10 cellular contexts compared by ENCODE assay signal in the genomic region with DNA sequence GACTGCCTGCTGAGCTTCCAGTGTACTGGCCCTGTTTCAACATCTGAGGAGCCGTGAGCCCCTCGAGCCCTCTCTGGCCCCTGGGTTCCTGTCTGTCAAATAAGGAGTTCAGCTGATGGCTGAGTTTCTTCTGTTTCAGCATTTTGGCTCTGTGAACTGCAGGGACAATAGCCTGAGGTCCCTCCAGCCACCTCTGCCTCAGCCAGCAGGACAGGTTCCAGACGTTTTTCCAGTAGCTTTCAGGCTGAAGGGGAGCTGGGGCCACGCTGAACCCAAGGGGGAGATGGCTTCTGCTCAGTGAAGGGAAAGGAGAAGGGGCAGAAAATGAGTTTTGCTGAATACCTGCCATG. TPM values are rescaled to one million over a fixed set of nuclear protein-coding genes. Genes with fewer than 3 reads are reported as not detected.
DNase-seq lines count a peak whose midpoint lies in the region; ATAC-seq and TF ChIP-seq lines count a peak whose summit lies in the region.
"Had no signal": no experiment of that assay in that cellular context is flagged by ENCODE, and none has a peak within 500 bp of the region (broad histone marks: within the 10 kb centered on the region; RNA-seq: fewer than 3 reads in every experiment).

No MANE protein-coding gene starts in this region.

- H3K27ac ChIP-seq in coronary artery: peak overlapping the region; percentile 79 to 91
- peak overlapping the region; percentile 63 to 93 for H3K27ac ChIP-seq in uterus

- no peaks in the 10 kb centered on the region for H3K27me3 ChIP-seq in uterus

- peak overlapping the region; percentile 48 for H3K4me3 ChIP-seq in coronary artery
- no peak overlapping the region for H3K4me3 ChIP-seq in uterus

- H3K27ac Mint-ChIP-seq in activated naive CD8-positive, alpha-beta T cell treated with anti-CD3 and anti-CD28 coated beads, Interleukin-2, amount 10 ng/mL, durations not matched to agents 7 days and 5 days: peak overlapping the region; percentile 50
- H3K27ac Mint-ChIP-seq in activated naive CD8-positive, alpha-beta T cell treated with anti-CD3 and anti-CD28 coated beads for 36 hours: no peak overlapping the region
- H3K27ac Mint-ChIP-seq in natural killer cell treated with Interleukin-12 subunit alpha and Interleukin-12 subunit beta and Interleukin-15 and Interleukin-18, amount 100 ng/mL, for 72 hours: peak overlapping the region; percentile 67 to 87

- no peaks in the 10 kb centered on the region for H3K9me3 Mint-ChIP-seq in activated naive CD8-positive, alpha-beta T cell treated with anti-CD3 and anti-CD28 coated beads, Interleukin-2, amount 10 ng/mL, durations not matched to agents 7 days and 5 days
- H3K9me3 Mint-ChIP-seq in activated naive CD8-positive, alpha-beta T cell treated with anti-CD3 and anti-CD28 coated beads for 36 hours: no peaks in the 10 kb centered on the region
- no peaks in the 10 kb centered on the region for H3K9me3 Mint-ChIP-seq in natural killer cell treated with Interleukin-12 subunit alpha and Interleukin-12 subunit beta and Interleukin-15 and Interleukin-18, amount 100 ng/mL, for 72 hours

- peaks cover 14 to 35% of the 10 kb centered on the region in 2 donors for H3K4me1 ChIP-seq in uterus

- H3K27me3 Mint-ChIP-seq in activated naive CD8-positive, alpha-beta T cell treated with anti-CD3 and anti-CD28 coated beads, Interleukin-2, amount 10 ng/mL, durations not matched to agents 7 days and 5 days: no peaks in the 10 kb centered on the region
- H3K27me3 Mint-ChIP-seq in activated naive CD8-positive, alpha-beta T cell treated with anti-CD3 and anti-CD28 coated beads for 36 hours: no peaks in the 10 kb centered on the region
- H3K27me3 Mint-ChIP-seq in natural killer cell treated with Interleukin-12 subunit alpha and Interleukin-12 subunit beta and Interleukin-15 and Interleukin-18, amount 100 ng/mL, for 72 hours: no peaks in the 10 kb centered on the region

- DNase-seq in activated naive CD8-positive, alpha-beta T cell treated with anti-CD3 and anti-CD28 coated beads, Interleukin-2, amount 10 ng/mL, durations not matched to agents 7 days and 5 days: no peak
- DNase-seq in activated naive CD8-positive, alpha-beta T cell treated with anti-CD3 and anti-CD28 coated beads for 36 hours: no peak
- DNase-seq in coronary artery (ENCODE audit: low spot score): no peak
- no peak for DNase-seq in natural killer cell treated with Interleukin-12 subunit alpha and Interleukin-12 subunit beta and Interleukin-15 and Interleukin-18, amount 100 ng/mL, for 72 hours (ENCODE audit: low spot score)
- DNase-seq in uterus: no peak
- DNase-seq in stimulated activated naive CD8-positive, alpha-beta T cell treated with anti-CD3 and anti-CD28 coated beads, Interleukin-15, Interleukin-2, amounts not matched to agents 100 U/mL and 50 U/mL, for 24 hours: no peak
- no peak for DNase-seq in NCI-H128 (lab: John Stamatoyannopoulos, UW; ENCODE audit: unreplicated experiment)
- DNase-seq: activated naive CD4-positive, alpha-beta T cell; NCI-H510A treated with DMSO at 0.1 percent for 48 hours had no signal

- POLR2A ChIA-PET in activated naive CD8-positive, alpha-beta T cell treated with anti-CD3 and anti-CD28 coated beads, Interleukin-2, amount 10 ng/mL, durations not matched to agents 7 days and 5 days (lab: Charles Lee): interaction anchor here (1.3 to 1.4 kb wide), 3 partner anchors 11 to 281 kb away, joined by 3 to 7 read pairs (median 3); a partner anchor contains a TSS

- no peaks in the 10 kb centered on the region for H3K36me3 ChIP-seq in uterus

- no peak for ATAC-seq in activated naive CD8-positive, alpha-beta T cell treated with anti-CD3 and anti-CD28 coated beads, Interleukin-2, amount 10 ng/mL, durations not matched to agents 7 days and 5 days (ENCODE audit: low read depth)
- peak in 1 of 2 donors; percentile 2 for ATAC-seq in natural killer cell treated with Interleukin-12 subunit alpha and Interleukin-12 subunit beta and Interleukin-15 and Interleukin-18, amount 100 ng/mL, for 72 hours
- ATAC-seq in stimulated activated naive CD8-positive, alpha-beta T cell treated with anti-CD3 and anti-CD28 coated beads, Interleukin-15, Interleukin-2, amounts not matched to agents 100 U/mL and 50 U/mL, for 24 hours: no peak
- no peak for ATAC-seq in HG03135 (IDR thresholded peaks at IDR 0.05; ENCODE audit: unreplicated experiment)

- H3K36me3 Mint-ChIP-seq in activated naive CD8-positive, alpha-beta T cell treated with anti-CD3 and anti-CD28 coated beads, Interleukin-2, amount 10 ng/mL, durations not matched to agents 7 days and 5 days: peaks cover 5% of the 10 kb centered on the region
- H3K36me3 Mint-ChIP-seq in activated naive CD8-positive, alpha-beta T cell treated with anti-CD3 and anti-CD28 coated beads for 36 hours: peaks cover 5% of the 10 kb centered on the region
- H3K36me3 Mint-ChIP-seq in natural killer cell treated with Interleukin-12 subunit alpha and Interleukin-12 subunit beta and Interleukin-15 and Interleukin-18, amount 100 ng/mL, for 72 hours: no peaks in the 10 kb centered on the region

- no peak for TF ChIP-seq POLR2A in uterus (IDR thresholded peaks at IDR 0.05)

- no peaks in the 10 kb centered on the region for H3K9me3 ChIP-seq in uterus

- peaks cover 59% of the 10 kb centered on the region for H3K4me1 Mint-ChIP-seq in activated naive CD8-positive, alpha-beta T cell treated with anti-CD3 and anti-CD28 coated beads, Interleukin-2, amount 10 ng/mL, durations not matched to agents 7 days and 5 days
- peaks cover 53% of the 10 kb centered on the region for H3K4me1 Mint-ChIP-seq in activated naive CD8-positive, alpha-beta T cell treated with anti-CD3 and anti-CD28 coated beads for 36 hours
- peaks cover 45 to 48% of the 10 kb centered on the region in 2 donors for H3K4me1 Mint-ChIP-seq in natural killer cell treated with Interleukin-12 subunit alpha and Interleukin-12 subunit beta and Interleukin-15 and Interleukin-18, amount 100 ng/mL, for 72 hours (ENCODE audit: low read depth in 2 of 2)

- intact Hi-C loops in uterus (cut with DNase I; ENCODE audit: low total_unique reads): no loop called here

- TF ChIP-seq CTCF in coronary artery (IDR thresholded peaks at IDR 0.05): no peak
- TF ChIP-seq CTCF in uterus (IDR thresholded peaks at IDR 0.05): no peak

- peak overlapping the region; percentile 48 for H3K4me3 Mint-ChIP-seq in activated naive CD8-positive, alpha-beta T cell treated with anti-CD3 and anti-CD28 coated beads, Interleukin-2, amount 10 ng/mL, durations not matched to agents 7 days and 5 days
- no peak overlapping the region for H3K4me3 Mint-ChIP-seq in activated naive CD8-positive, alpha-beta T cell treated with anti-CD3 and anti-CD28 coated beads for 36 hours
- peak overlapping the region; percentile 65 for H3K4me3 Mint-ChIP-seq in natural killer cell treated with Interleukin-12 subunit alpha and Interleukin-12 subunit beta and Interleukin-15 and Interleukin-18, amount 100 ng/mL, for 72 hours

RNA-seq across cellular contexts. Expression of a gene that starts 5.4 kb away (rescaled TPM):
- 10 to 100 TPM; 19.5 to 19.7 TPM for total RNA-seq in activated naive CD8-positive, alpha-beta T cell treated with anti-CD3 and anti-CD28 coated beads, Interleukin-2, amount 10 ng/mL, durations not matched to agents 7 days and 5 days
- total RNA-seq in activated naive CD8-positive, alpha-beta T cell treated with anti-CD3 and anti-CD28 coated beads for 36 hours: 1 to 10 TPM; 6.3 TPM
- 10 to 100 TPM; 15.5 to 17.7 TPM for total RNA-seq in natural killer cell treated with Interleukin-12 subunit alpha and Interleukin-12 subunit beta and Interleukin-15 and Interleukin-18, amount 100 ng/mL, for 72 hours
- 10 to 100 TPM in 3 of 4 donors, 1 to 10 TPM in 1; 8.2 to 44.2 (median 18.5) TPM for total RNA-seq in uterus

RNA-seq across cellular contexts. Expression of a gene that starts 16.4 kb away (rescaled TPM):
- total RNA-seq in activated naive CD8-positive, alpha-beta T cell treated with anti-CD3 and anti-CD28 coated beads, Interleukin-2, amount 10 ng/mL, durations not matched to agents 7 days and 5 days: 10 to 100 TPM; 30.5 to 34.4 TPM
- total RNA-seq in activated naive CD8-positive, alpha-beta T cell treated with anti-CD3 and anti-CD28 coated beads for 36 hours: 10 to 100 TPM; 33.6 to 34.4 TPM
- total RNA-seq in natural killer cell treated with Interleukin-12 subunit alpha and Interleukin-12 subunit beta and Interleukin-15 and Interleukin-18, amount 100 ng/mL, for 72 hours: 10 to 100 TPM; 18.5 to 32.1 TPM
- total RNA-seq in uterus: 1 to 10 TPM in 1 of 4 donors, not detected in 3; 2.8 TPM

Comparison
In these comparisons a context has a peak if more than half of its experiments do, and no peak if none do; other contexts are left out.
1. RNA of a gene that starts 16.4 kb away (total RNA-seq): 30.5 to 34.4 TPM in activated naive CD8-positive, alpha-beta T cell treated with anti-CD3 and anti-CD28 coated beads, Interleukin-2, amount 10 ng/mL, durations not matched to agents 7 days and 5 days, 33.6 to 34.4 TPM in activated naive CD8-positive, alpha-beta T cell treated with anti-CD3 and anti-CD28 coated beads for 36 hours and 18.5 to 32.1 TPM in natural killer cell treated with Interleukin-12 subunit alpha and Interleukin-12 subunit beta and Interleukin-15 and Interleukin-18, amount 100 ng/mL, for 72 hours; 2.8 TPM in uterus; every median in the first group is over 4 times any median in the second.